ENCODE assay signal across 25 cellular contexts in genomic region chr5:139058121-139058520, GRCh38.
DNase-seq lines count a peak whose midpoint lies in the region; ATAC-seq, FAIRE-seq and TF ChIP-seq lines count a peak whose summit lies in the region.
"Had no signal": no experiment of that assay in that cellular context is flagged by ENCODE, and none has a peak within 500 bp of the region (broad histone marks: within the 10 kb centered on the region; RNA-seq: fewer than 3 reads in every experiment).

No MANE protein-coding gene starts in this region.

- 100% methylated on average over 2 of the region's 2 CpGs; no CpG with 5 or more reads in 1 of the 2 experiments for WGBS in endodermal cell (ENCODE audit: insufficient coverage in 1 of 2, insufficient read length in 1 of 2), 2 experiments
- 91 to 98% methylated on average over 2 of the region's 2 CpGs for WGBS in pancreas, 2 donors

- peaks cover 4% of the 10 kb centered on the region for H3K4me1 ChIP-seq in endodermal cell (ENCODE audit: control insufficient read depth, insufficient read depth, low read length)
- H3K4me1 ChIP-seq in pancreas, result peaks cover 0 to 12% (median 0%) of the 10 kb centered on the region in 3 donors

- H3K27ac Mint-ChIP-seq in HFFc6 (no peak overlapping the region), endodermal cell (no peak overlapping the region)
- H3K27ac Mint-ChIP-seq: activated B cell treated with CpG ODN at 0.5 μM for 24 hours; activated CD4-positive, alpha-beta memory T cell treated with anti-CD3 and anti-CD28 coated beads for 36 hours; activated naive CD4-positive, alpha-beta T cell treated with anti-CD3 and anti-CD28 coated beads, Interleukin-2, amount 10 ng/mL, durations not matched to agents 7 days and 5 days; activated T-cell treated with anti-CD3 and anti-CD28 coated beads, Interleukin-2, amount 50 U/mL, for 24 hours; CD4-positive, alpha-beta T cell; mesothelial cell of epicardium had no signal

- H3K4me3 ChIP-seq in foreskin fibroblast (ENCODE audit: low read depth in 1 of 2, low read length in 2 of 2), result no peak overlapping the region
- H3K4me3 ChIP-seq in endodermal cell (ENCODE audit: low read length), result no peak overlapping the region
- H3K4me3 ChIP-seq in pancreas, result no peak overlapping the region
- H3K4me3 ChIP-seq: A549, ascending aorta, gastroesophageal sphincter, PC-9, psoas muscle, spleen had no signal

- intact Hi-C loops in pancreas (cut with DNase I), result no loop called here

- no peak for FAIRE-seq in pancreas (lab: Jason Lieb, UNC)
- FAIRE-seq: A549, colon had no signal

- H3K4me3 Mint-ChIP-seq in HFFc6, result no peak overlapping the region
- no peak overlapping the region for H3K4me3 Mint-ChIP-seq in endodermal cell
- H3K4me3 Mint-ChIP-seq: activated B cell treated with CpG ODN at 0.5 μM for 24 hours; activated CD4-positive, alpha-beta memory T cell treated with anti-CD3 and anti-CD28 coated beads for 36 hours; activated naive CD4-positive, alpha-beta T cell treated with anti-CD3 and anti-CD28 coated beads, Interleukin-2, amount 10 ng/mL, durations not matched to agents 7 days and 5 days; activated T-cell treated with anti-CD3 and anti-CD28 coated beads, Interleukin-2, amount 50 U/mL, for 24 hours; CD4-positive, alpha-beta T cell; mesothelial cell of epicardium had no signal

- peaks cover 47% of the 10 kb centered on the region for H3K4me1 Mint-ChIP-seq in HFFc6 (ENCODE audit: low read depth)
- H3K4me1 Mint-ChIP-seq in endodermal cell, result peaks cover 27% of the 10 kb centered on the region
- H3K4me1 Mint-ChIP-seq: activated B cell treated with CpG ODN at 0.5 μM for 24 hours; activated naive CD4-positive, alpha-beta T cell treated with anti-CD3 and anti-CD28 coated beads, Interleukin-2, amount 10 ng/mL, durations not matched to agents 7 days and 5 days had no signal

- H3K9me3 Mint-ChIP-seq in HFFc6, result no peaks in the 10 kb centered on the region
- peaks cover 25% of the 10 kb centered on the region for H3K9me3 Mint-ChIP-seq in endodermal cell
- H3K9me3 Mint-ChIP-seq: activated B cell treated with CpG ODN at 0.5 μM for 24 hours; activated CD4-positive, alpha-beta memory T cell treated with anti-CD3 and anti-CD28 coated beads for 36 hours; activated naive CD4-positive, alpha-beta T cell treated with anti-CD3 and anti-CD28 coated beads, Interleukin-2, amount 10 ng/mL, durations not matched to agents 7 days and 5 days; activated T-cell treated with anti-CD3 and anti-CD28 coated beads, Interleukin-2, amount 50 U/mL, for 24 hours; CD4-positive, alpha-beta T cell had no signal

- DNase-seq in AG08395 (ENCODE audit: low spot score) (peak; percentile 57), HFFc6 (peak; percentile 14), amniotic epithelial cell (ENCODE audit: low read depth) (peak; percentile 86), foreskin fibroblast (peak; percentile 29 to 53), endodermal cell (no peak), NCI-H526 treated with DMSO at 0.1 percent for 48 hours (lab: John Stamatoyannopoulos, UW) (no peak), pancreas (no peak), G401 (ENCODE audit: low spot score) (no peak)
- DNase-seq: activated B cell treated with CpG ODN at 0.5 μM for 24 hours; activated CD4-positive, alpha-beta memory T cell treated with anti-CD3 and anti-CD28 coated beads for 36 hours; activated naive CD4-positive, alpha-beta T cell treated with anti-CD3 and anti-CD28 coated beads, Interleukin-2, amount 10 ng/mL, durations not matched to agents 7 days and 5 days; activated T-cell treated with anti-CD3 and anti-CD28 coated beads, Interleukin-2, amount 50 U/mL, for 24 hours; CD4-positive, alpha-beta T cell; KBM-7; NCI-H1417 treated with DMSO at 0.1 percent for 48 hours; NCI-H526; PC-9; psoas muscle; spleen; stimulated activated CD4-positive, alpha-beta T cell treated with anti-CD3 and anti-CD28 coated beads, Interleukin-4, amount 100 ng/mL, for 4 hours had no signal

- no peak overlapping the region for H3K27ac ChIP-seq in endodermal cell (ENCODE audit: low read depth, low read length)
- no peak overlapping the region for H3K27ac ChIP-seq in pancreas
- H3K27ac ChIP-seq: A549, ascending aorta, gastroesophageal sphincter, PC-9, psoas muscle, spleen had no signal

- ATAC-seq in pancreas, result no peak
- ATAC-seq: A549, gastroesophageal sphincter, psoas muscle had no signal

- H3K36me3 Mint-ChIP-seq in HFFc6 (ENCODE audit: low read depth) (no peaks in the 10 kb centered on the region), endodermal cell (ENCODE audit: low read depth) (peaks cover 1% of the 10 kb centered on the region)
- H3K36me3 Mint-ChIP-seq: activated naive CD4-positive, alpha-beta T cell treated with anti-CD3 and anti-CD28 coated beads, Interleukin-2, amount 10 ng/mL, durations not matched to agents 7 days and 5 days had no signal

- in situ Hi-C loops in G401 (cut with HindIII; ENCODE audit: low sequenced_read_pairs), result no loop called here

- H3K27me3 ChIP-seq in endodermal cell (ENCODE audit: control insufficient read depth, insufficient read depth, low read length, poor library complexity, severe bottlenecking) (no peaks in the 10 kb centered on the region), pancreas (no peaks in the 10 kb centered on the region)
- H3K27me3 ChIP-seq: ascending aorta, gastroesophageal sphincter, spleen had no signal

- H3K9ac ChIP-seq in endodermal cell (ENCODE audit: extremely low read depth, low read length, poor library complexity, severe bottlenecking), result no peak overlapping the region

- TF ChIP-seq CTCF in HFFc6 (IDR thresholded peaks at IDR 0.05) (no peak), foreskin fibroblast (IDR thresholded peaks at IDR 0.05; ENCODE audit: low read depth, low read length) (no peak), endodermal cell (conservative IDR thresholded peaks at IDR 0.05) (no peak), pancreas (IDR thresholded peaks at IDR 0.05) (no peak)

- no peaks in the 10 kb centered on the region; the same call in none of the 2 replicates for H3K27me3 Mint-ChIP-seq in HFFc6 (ENCODE audit: insufficient read depth)
- no peaks in the 10 kb centered on the region for H3K27me3 Mint-ChIP-seq in endodermal cell (ENCODE audit: insufficient read depth)
- H3K27me3 Mint-ChIP-seq: activated B cell treated with CpG ODN at 0.5 μM for 24 hours; activated CD4-positive, alpha-beta memory T cell treated with anti-CD3 and anti-CD28 coated beads for 36 hours; activated naive CD4-positive, alpha-beta T cell treated with anti-CD3 and anti-CD28 coated beads, Interleukin-2, amount 10 ng/mL, durations not matched to agents 7 days and 5 days; activated T-cell treated with anti-CD3 and anti-CD28 coated beads, Interleukin-2, amount 50 U/mL, for 24 hours; CD4-positive, alpha-beta T cell had no signal

- H3K36me3 ChIP-seq in endodermal cell (ENCODE audit: control insufficient read depth, insufficient read depth, low read length) (no peaks in the 10 kb centered on the region), pancreas (no peaks in the 10 kb centered on the region)
- H3K36me3 ChIP-seq: ascending aorta, gastroesophageal sphincter, spleen had no signal

- peaks cover 9% of the 10 kb centered on the region for H3K9me3 ChIP-seq in endodermal cell (ENCODE audit: control insufficient read depth, low read length)
- H3K9me3 ChIP-seq in pancreas, result no peaks in the 10 kb centered on the region
- H3K9me3 ChIP-seq: A549, ascending aorta, gastroesophageal sphincter, psoas muscle, spleen had no signal

Comparison
In these comparisons a context has a peak if more than half of its experiments do, and no peak if none do; other contexts are left out.
1. DNase-seq: peak in AG08395 (single experiment), HFFc6 (single experiment), amniotic epithelial cell (single experiment) and foreskin fibroblast (2 of 2); none in endodermal cell (single experiment), NCI-H526 treated with DMSO at 0.1 percent for 48 hours (single experiment), pancreas (0 of 6) and G401 (single experiment).